1 cellular context compared by ENCODE assay signal in genomic region chr2:238055841-238056240, GRCh38.
TF ChIP-seq lines count a peak whose summit lies in the region.

No MANE protein-coding gene starts in this region.

TF ChIP-seq in K562, 482 proteins besides CTCF, POLR2A, EP300 and RAD21 (continued from another document):
- TF ChIP-seq BRF2 (IDR thresholded peaks at IDR 0.05; ENCODE audit: borderline replicate concordance, insufficient read depth, insufficient read length) (no peak), PML (IDR thresholded peaks at IDR 0.05; ENCODE audit: low read length) (no peak), PRPF4 (IDR thresholded peaks at IDR 0.05; ENCODE audit: insufficient read depth, low read depth, low read length, poor library complexity, severe bottlenecking) (no peak), ZNF764 (CRISPR knock-in tag; IDR thresholded peaks at IDR 0.05; ENCODE audit: low read depth) (no peak), MCM5 (IDR thresholded peaks at IDR 0.05; ENCODE audit: low read depth) (no peak)
